Comparison of ENCODE assay signal across 33 cellular contexts in the genomic region with DNA sequence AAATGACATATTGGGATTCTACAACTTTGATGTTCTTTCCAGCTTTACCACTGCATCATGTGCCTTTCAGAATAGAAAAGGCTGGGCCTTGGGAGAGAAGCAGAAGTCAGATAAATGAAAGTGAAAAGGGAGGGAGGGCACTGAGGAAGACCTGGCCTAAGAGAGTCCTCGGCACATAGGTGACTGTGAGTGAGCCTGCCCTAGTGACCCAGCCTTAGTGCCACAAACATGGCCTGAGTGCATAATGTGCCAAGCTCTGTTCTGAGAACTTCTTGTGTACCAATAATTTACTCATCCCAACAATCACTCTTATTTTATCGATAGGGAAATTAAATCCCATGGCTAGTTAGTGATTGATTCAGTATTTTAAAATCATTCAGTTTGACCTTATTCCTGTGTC.
"Had no signal": no experiment of that assay in that cellular context is flagged by ENCODE, and none has a peak within 500 bp of the region (broad histone marks: within the 10 kb centered on the region; RNA-seq: fewer than 3 reads in every experiment).

No MANE protein-coding gene starts in this region.

- H3K27me3 ChIP-seq: MG63 had no signal

- DNase-seq: Karpas-422, Kasumi-1, MG63, MM.1S, MV-4-11, NCI-H1048, NCI-H1092, NCI-H1092 treated with DMSO at 0.1 percent for 48 hours, NCI-H1105, NCI-H1105 treated with DMSO at 0.1 percent for 48 hours, NCI-H1417 treated with DMSO at 0.1 percent for 48 hours, NCI-H1436, NCI-H1436 treated with DMSO at 0.1 percent for 48 hours, NCI-H146, NCI-H1694, NCI-H1694 treated with DMSO at 0.1 percent for 48 hours, NCI-H187, NCI-H187 treated with DMSO at 0.1 percent for 48 hours, NCI-H1930, NCI-H2029, NCI-H2029 treated with DMSO at 0.1 percent for 48 hours, NCI-H2081, NCI-H2081 treated with DMSO at 0.1 percent for 48 hours, NCI-H2107, NCI-H2171, NCI-H2171 treated with DMSO at 0.1 percent for 48 hours, NCI-H2227 treated with DMSO at 0.1 percent for 48 hours, NCI-H226, NCI-H345, NCI-H446, NCI-H446 treated with DMSO at 0.1 percent for 48 hours, NCI-H510A, NCI-H510A treated with DMSO at 0.1 percent for 48 hours had no signal

- H3K4me3 ChIP-seq: MG63 had no signal

- H3K9me3 ChIP-seq: MG63 had no signal

- H3K36me3 ChIP-seq: MG63 had no signal
